20 cellular contexts compared by ENCODE assay signal in genomic region chr21:40938078-40938477, GRCh38.
A peak's percentile ranks its signal among the peaks of the same experiment; 100 is the strongest.
DNase-seq lines count a peak whose midpoint lies in the region; ATAC-seq and TF ChIP-seq lines count a peak whose summit lies in the region.
"Had no signal": no experiment of that assay in that cellular context is flagged by ENCODE, and none has a peak within 500 bp of the region (broad histone marks: within the 10 kb centered on the region; RNA-seq: fewer than 3 reads in every experiment).

No MANE protein-coding gene starts in this region.

- H3K4me3 ChIP-seq in mammary epithelial cell (replicated peaks in 1 of 3; ENCODE audit: insufficient read depth in 1 of 3, low read depth in 2 of 3, low read length in 3 of 3), result no peak overlapping the region
- H3K4me3 ChIP-seq in heart left ventricle, result no peak overlapping the region
- H3K4me3 ChIP-seq in RWPE2 (ENCODE audit: severe bottlenecking), result no peak overlapping the region
- H3K4me3 ChIP-seq in MM.1S (ENCODE audit: low read length), result no peak overlapping the region
- H3K4me3 ChIP-seq: BLaER1, HAP-1 had no signal

- H3K27ac ChIP-seq in mammary epithelial cell (ENCODE audit: insufficient read depth, low read depth, low read length), result peak overlapping the region; percentile 91
- no peak overlapping the region for H3K27ac ChIP-seq in heart left ventricle
- H3K27ac ChIP-seq in RWPE2 (ENCODE audit: poor library complexity, severe bottlenecking), result peak overlapping the region; percentile 78
- peak overlapping the region; percentile 97 for H3K27ac ChIP-seq in foreskin keratinocyte
- no peak overlapping the region for H3K27ac ChIP-seq in MM.1S (ENCODE audit: low read length)
- H3K27ac ChIP-seq: 22Rv1, BLaER1, C4-2B had no signal

- no peaks in the 10 kb centered on the region for H3K9me2 ChIP-seq in MM.1S (replicated peaks; ENCODE audit: insufficient read depth, low read length)

- BruUV-seq in mammary epithelial cell (replicated peaks; lab: Mats Ljungman, UMichigan) (no TSS peak), MCF 10A (replicated peaks; lab: Mats Ljungman, UMichigan) (no TSS peak)

- WGBS in mammary epithelial cell (ENCODE audit: low coverage, missing lambda C conversion rate), result 77% methylated on average over 2 of the region's 2 CpGs
- 81 to 91% (median 86%) methylated on average over 2 of the region's 2 CpGs for WGBS in heart left ventricle, 4 donors

- H2AFZ ChIP-seq in mammary epithelial cell (ENCODE audit: low read depth, low read length) (peak overlapping the region; percentile 62), MM.1S (ENCODE audit: low read length) (no peak overlapping the region)

- H3K9me3 Mint-ChIP-seq in MCF 10A (ENCODE audit: unreplicated experiment), result peaks cover 17% of the 10 kb centered on the region
- H3K9me3 Mint-ChIP-seq: CD8-positive, alpha-beta T cell had no signal

- intact Hi-C loops in mammary epithelial cell (cut with micrococcal nuclease), result no loop called here
- intact Hi-C loops in MCF 10A (cut with micrococcal nuclease), result no loop called here
- intact Hi-C loops in heart left ventricle (cut with DNase I), result no loop called here
- intact Hi-C loops in cardiac septum (cut with DNase I), result no loop called here

- peaks cover 32% of the 10 kb centered on the region for H3K4me1 Mint-ChIP-seq in MCF 10A (ENCODE audit: insufficient read depth, unreplicated experiment)
- H3K4me1 Mint-ChIP-seq: B cell; CD4-positive, CD25-positive, alpha-beta regulatory T cell had no signal

- no peak overlapping the region for H3K9ac ChIP-seq in mammary epithelial cell (ENCODE audit: insufficient read depth, low read length)
- no peak overlapping the region for H3K9ac ChIP-seq in MM.1S (ENCODE audit: low read length)
- H3K9ac ChIP-seq: BLaER1 had no signal

- no peaks in the 10 kb centered on the region for H3K79me2 ChIP-seq in mammary epithelial cell (ENCODE audit: insufficient read depth, low read length)
- no peaks in the 10 kb centered on the region for H3K79me2 ChIP-seq in MM.1S (ENCODE audit: low read length)

- in situ Hi-C loops in mammary epithelial cell (cut with MboI; ENCODE audit: low sequenced_read_pairs in 2 of 2), result no loop called here

- DNase-seq in mammary epithelial cell (no peak), MCF 10A (ENCODE audit: unreplicated experiment) (no peak), heart left ventricle (no peak), cardiac septum (ENCODE audit: low spot score) (no peak), RWPE2 (ENCODE audit: low spot score) (no peak), foreskin keratinocyte (peak in 1 of 2 donors; percentile 49), MM.1S (no peak)
- DNase-seq: Caco-2; CD4-positive, CD25-positive, alpha-beta regulatory T cell; CD8-positive, alpha-beta T cell; DMS153; DND-41; GOT3; HFFc6 had no signal

- H3K36me3 ChIP-seq in mammary epithelial cell (ENCODE audit: insufficient read depth, low read length), result no peaks in the 10 kb centered on the region
- H3K36me3 ChIP-seq in heart left ventricle, result no peaks in the 10 kb centered on the region
- H3K36me3 ChIP-seq in RWPE2 (ENCODE audit: low read depth), result no peaks in the 10 kb centered on the region
- H3K36me3 ChIP-seq in MM.1S (replicated peaks; ENCODE audit: insufficient read depth, low read length), result no peaks in the 10 kb centered on the region
- H3K36me3 ChIP-seq: BLaER1, HAP-1 had no signal

- H3K27ac Mint-ChIP-seq in MCF 10A (ENCODE audit: low read depth, unreplicated experiment), result no peak overlapping the region
- H3K27ac Mint-ChIP-seq: B cell; CD4-positive, CD25-positive, alpha-beta regulatory T cell; CD8-positive, alpha-beta T cell; HFFc6 had no signal

- ATAC-seq in heart left ventricle (peak; percentile 61 to 83 (median 72)), RWPE2 (ENCODE audit: low read depth) (no peak), foreskin keratinocyte (no peak), HG03025 (IDR thresholded peaks at IDR 0.05; ENCODE audit: low FRiP score, unreplicated experiment) (no peak)
- ATAC-seq: CD8-positive, alpha-beta T cell had no signal

- no peak for TF ChIP-seq POLR2A in heart left ventricle (IDR thresholded peaks at IDR 0.05)

- no peak overlapping the region for H3K4me2 ChIP-seq in mammary epithelial cell (ENCODE audit: insufficient read depth, low read depth, low read length)
- no peak overlapping the region for H3K4me2 ChIP-seq in MM.1S (ENCODE audit: low read depth, low read length)
- H3K4me2 ChIP-seq: BLaER1 had no signal

- H3K9me3 ChIP-seq in mammary epithelial cell (replicated peaks; ENCODE audit: insufficient read depth, low read length) (no peaks in the 10 kb centered on the region), heart left ventricle (no peaks in the 10 kb centered on the region), RWPE2 (ENCODE audit: severe bottlenecking) (no peaks in the 10 kb centered on the region), MM.1S (replicated peaks; ENCODE audit: insufficient read depth, low read length) (no peaks in the 10 kb centered on the region)
- H3K9me3 ChIP-seq: BLaER1, Caco-2, HAP-1 had no signal

- H3K27me3 ChIP-seq in mammary epithelial cell (ENCODE audit: insufficient read depth, low read length) (no peaks in the 10 kb centered on the region), heart left ventricle (no peaks in the 10 kb centered on the region), RWPE2 (ENCODE audit: insufficient read depth, poor library complexity, severe bottlenecking) (no peaks in the 10 kb centered on the region), foreskin keratinocyte (no peaks in the 10 kb centered on the region), MM.1S (replicated peaks; ENCODE audit: insufficient read depth, low read length) (no peaks in the 10 kb centered on the region)
- H3K27me3 ChIP-seq: BLaER1 had no signal

- CTCF ChIA-PET in mammary epithelial cell (lab: Charles Lee; ENCODE audit: low non-redundant PET) (interaction anchor here (1.0 kb wide), 1 partner anchor 130 kb away, joined by 4 read pairs; no protein-coding TSS in a partner anchor), MCF 10A (lab: Yijun Ruan, JAX) (no interaction called here)

- dilution Hi-C loops in mammary epithelial cell (cut with HindIII; ENCODE audit: low sequenced_read_pairs), result no loop called here

- no peaks in the 10 kb centered on the region for H4K20me1 ChIP-seq in mammary epithelial cell (ENCODE audit: insufficient read depth, low read length)
- H4K20me1 ChIP-seq in MM.1S (ENCODE audit: insufficient read depth, low read length), result no peaks in the 10 kb centered on the region
- H4K20me1 ChIP-seq: BLaER1 had no signal

- POLR2A ChIA-PET in MCF 10A (lab: Yijun Ruan, JAX), result interaction anchor here (0.5 to 1.2 kb wide), 3 partner anchors 43 to 357 kb away, joined by 3 read pairs; no protein-coding TSS in a partner anchor

- H3K4me1 ChIP-seq in mammary epithelial cell (ENCODE audit: insufficient read depth, low read length), result peaks cover 24% of the 10 kb centered on the region
- H3K4me1 ChIP-seq in heart left ventricle, result peaks cover 0 to 11% (median 0%) of the 10 kb centered on the region in 12 donors
- H3K4me1 ChIP-seq in RWPE2 (ENCODE audit: insufficient read depth, poor library complexity, severe bottlenecking), result peaks cover 34% of the 10 kb centered on the region
- peaks cover 42% of the 10 kb centered on the region for H3K4me1 ChIP-seq in foreskin keratinocyte
- no peaks in the 10 kb centered on the region for H3K4me1 ChIP-seq in MM.1S (ENCODE audit: low read length)
- H3K4me1 ChIP-seq: BLaER1, Caco-2, HAP-1 had no signal

- no peaks in the 10 kb centered on the region for H3F3A ChIP-seq in MM.1S (ENCODE audit: insufficient read depth, low read length)

- TF ChIP-seq CTCF in mammary epithelial cell (conservative IDR thresholded peaks at IDR 0.05 in 1 of 2, IDR thresholded peaks at IDR 0.05 in 1 of 2; ENCODE audit: extremely low read depth in 1 of 2, insufficient read depth in 1 of 2, low read depth in 1 of 2, low read length in 2 of 2) (no peak), MCF 10A (IDR thresholded peaks at IDR 0.05; ENCODE audit: unreplicated experiment) (no peak), heart left ventricle (IDR thresholded peaks at IDR 0.05) (no peak), RWPE2 (IDR thresholded peaks at IDR 0.05; ENCODE audit: poor library complexity, severe bottlenecking) (no peak), foreskin keratinocyte (conservative IDR thresholded peaks at IDR 0.05) (no peak), MM.1S (IDR thresholded peaks at IDR 0.05; ENCODE audit: low read length) (no peak)

- H3K36me3 Mint-ChIP-seq in MCF 10A (ENCODE audit: insufficient read depth, unreplicated experiment), result no peaks in the 10 kb centered on the region
- H3K36me3 Mint-ChIP-seq: CD4-positive, CD25-positive, alpha-beta regulatory T cell; CD8-positive, alpha-beta T cell had no signal

- H3K27me3 Mint-ChIP-seq in MCF 10A (ENCODE audit: insufficient read depth, unreplicated experiment), result no peaks in the 10 kb centered on the region
- H3K27me3 Mint-ChIP-seq: B cell; CD4-positive, CD25-positive, alpha-beta regulatory T cell had no signal

- H3K4me3 Mint-ChIP-seq in MCF 10A (ENCODE audit: unreplicated experiment), result no peak overlapping the region
- H3K4me3 Mint-ChIP-seq: B cell; CD4-positive, CD25-positive, alpha-beta regulatory T cell; CD8-positive, alpha-beta T cell; HFFc6 had no signal

Comparison
In these comparisons a context has a peak if more than half of its experiments do, and no peak if none do; other contexts are left out.
1. H3K27ac ChIP-seq: peak in mammary epithelial cell (single experiment), RWPE2 (single experiment) and foreskin keratinocyte (single experiment); none in heart left ventricle (0 of 12) and MM.1S (single experiment).
2. ATAC-seq: peak in heart left ventricle (4 of 4); none in RWPE2 (single experiment), foreskin keratinocyte (single experiment) and HG03025 (single experiment).